Comparison of ENCODE assay signal across 9 cellular contexts in genomic region chr11:132632641-132633124, GRCh38.
DNase-seq lines count a peak whose midpoint lies in the region; ATAC-seq and TF ChIP-seq lines count a peak whose summit lies in the region.
"Had no signal": no experiment of that assay in that cellular context is flagged by ENCODE, and none has a peak within 500 bp of the region (broad histone marks: within the 10 kb centered on the region; RNA-seq: fewer than 3 reads in every experiment).

No MANE protein-coding gene starts in this region.

- TF ChIP-seq CTCF in fibroblast of pulmonary artery (IDR thresholded peaks at IDR 0.05; ENCODE audit: low read length, missing control alignments): no peak
- no peak for TF ChIP-seq CTCF in type B pancreatic cell (conservative IDR thresholded peaks at IDR 0.05)

- no peak overlapping the region for H3K27ac Mint-ChIP-seq in activated naive CD8-positive, alpha-beta T cell treated with anti-CD3 and anti-CD28 coated beads, Interleukin-2, amount 50 U/mL, for 24 hours
- H3K27ac Mint-ChIP-seq in activated naive CD8-positive, alpha-beta T cell treated with anti-CD3 and anti-CD28 coated beads for 36 hours: no peak overlapping the region
- peak overlapping the region; percentile 85 for H3K27ac Mint-ChIP-seq in type B pancreatic cell
- H3K27ac Mint-ChIP-seq: naive thymus-derived CD4-positive, alpha-beta T cell had no signal

- H3K27me3 Mint-ChIP-seq in activated naive CD8-positive, alpha-beta T cell treated with anti-CD3 and anti-CD28 coated beads, Interleukin-2, amount 50 U/mL, for 24 hours: no peaks in the 10 kb centered on the region
- H3K27me3 Mint-ChIP-seq in activated naive CD8-positive, alpha-beta T cell treated with anti-CD3 and anti-CD28 coated beads for 36 hours: no peaks in the 10 kb centered on the region
- peaks cover 9% of the 10 kb centered on the region for H3K27me3 Mint-ChIP-seq in type B pancreatic cell

- ATAC-seq in activated naive CD8-positive, alpha-beta T cell treated with anti-CD3 and anti-CD28 coated beads, Interleukin-2, amount 50 U/mL, for 24 hours: peak; percentile 15
- ATAC-seq in SK-N-SH treated with all-trans-retinoic acid at 6 μM for 48 hours (peak; percentile 72), GM19455 (IDR thresholded peaks at IDR 0.05; ENCODE audit: unreplicated experiment) (no peak), GM18520 (IDR thresholded peaks at IDR 0.05; ENCODE audit: unreplicated experiment) (no peak)
- ATAC-seq: naive thymus-derived CD4-positive, alpha-beta T cell had no signal

- no peak for DNase-seq in activated naive CD8-positive, alpha-beta T cell treated with anti-CD3 and anti-CD28 coated beads, Interleukin-2, amount 50 U/mL, for 24 hours
- no peak for DNase-seq in activated naive CD8-positive, alpha-beta T cell treated with anti-CD3 and anti-CD28 coated beads for 36 hours
- DNase-seq in fibroblast of pulmonary artery (ENCODE audit: low read depth): peak; percentile 95
- no peak for DNase-seq in type B pancreatic cell (ENCODE audit: extremely low spot score, unreplicated experiment)
- no peak for DNase-seq in Kasumi-1 (lab: John Stamatoyannopoulos, UW)
- DNase-seq: naive thymus-derived CD4-positive, alpha-beta T cell had no signal

- H3K4me3 ChIP-seq in fibroblast of pulmonary artery (replicated peaks; ENCODE audit: low read depth, low read length): peak overlapping the region; percentile 2

- no peak overlapping the region for H3K4me3 Mint-ChIP-seq in activated naive CD8-positive, alpha-beta T cell treated with anti-CD3 and anti-CD28 coated beads, Interleukin-2, amount 50 U/mL, for 24 hours
- H3K4me3 Mint-ChIP-seq in activated naive CD8-positive, alpha-beta T cell treated with anti-CD3 and anti-CD28 coated beads for 36 hours: no peak overlapping the region
- H3K4me3 Mint-ChIP-seq in type B pancreatic cell: peak overlapping the region; percentile 39
- H3K4me3 Mint-ChIP-seq: naive thymus-derived CD4-positive, alpha-beta T cell had no signal

- no peaks in the 10 kb centered on the region for H3K36me3 Mint-ChIP-seq in activated naive CD8-positive, alpha-beta T cell treated with anti-CD3 and anti-CD28 coated beads, Interleukin-2, amount 50 U/mL, for 24 hours (ENCODE audit: low read depth)
- H3K36me3 Mint-ChIP-seq in activated naive CD8-positive, alpha-beta T cell treated with anti-CD3 and anti-CD28 coated beads for 36 hours: no peaks in the 10 kb centered on the region
- H3K36me3 Mint-ChIP-seq in type B pancreatic cell: peaks cover 4% of the 10 kb centered on the region
- H3K36me3 Mint-ChIP-seq: naive thymus-derived CD4-positive, alpha-beta T cell had no signal

- peaks cover 11% of the 10 kb centered on the region for H3K9me3 Mint-ChIP-seq in activated naive CD8-positive, alpha-beta T cell treated with anti-CD3 and anti-CD28 coated beads, Interleukin-2, amount 50 U/mL, for 24 hours
- H3K9me3 Mint-ChIP-seq in activated naive CD8-positive, alpha-beta T cell treated with anti-CD3 and anti-CD28 coated beads for 36 hours: no peaks in the 10 kb centered on the region
- peaks cover 6% of the 10 kb centered on the region for H3K9me3 Mint-ChIP-seq in type B pancreatic cell

- H3K4me1 Mint-ChIP-seq in activated naive CD8-positive, alpha-beta T cell treated with anti-CD3 and anti-CD28 coated beads, Interleukin-2, amount 50 U/mL, for 24 hours: no peaks in the 10 kb centered on the region
- H3K4me1 Mint-ChIP-seq in activated naive CD8-positive, alpha-beta T cell treated with anti-CD3 and anti-CD28 coated beads for 36 hours: no peaks in the 10 kb centered on the region
- H3K4me1 Mint-ChIP-seq in type B pancreatic cell (ENCODE audit: unreplicated experiment): peaks cover 29% of the 10 kb centered on the region
- H3K4me1 Mint-ChIP-seq: naive thymus-derived CD4-positive, alpha-beta T cell had no signal

TF ChIP-seq in SK-N-SH treated with all-trans-retinoic acid at 6 μM for 48 hours, 23 proteins besides CTCF, POLR2A, EP300 and RAD21:
- TF ChIP-seq ZC3H10 (CRISPR knock-in tag; IDR thresholded peaks at IDR 0.05): no peak
- peak; percentile 56 for TF ChIP-seq ISL1 (CRISPR knock-in tag; IDR thresholded peaks at IDR 0.05)

Comparison
In these comparisons a context has a peak if more than half of its experiments do, and no peak if none do; other contexts are left out.
1. ATAC-seq: peak in activated naive CD8-positive, alpha-beta T cell treated with anti-CD3 and anti-CD28 coated beads, Interleukin-2, amount 50 U/mL, for 24 hours (single experiment) and SK-N-SH treated with all-trans-retinoic acid at 6 μM for 48 hours (single experiment); none in GM19455 (single experiment) and GM18520 (single experiment).